8 cellular contexts compared by ENCODE assay signal in the genomic region with DNA sequence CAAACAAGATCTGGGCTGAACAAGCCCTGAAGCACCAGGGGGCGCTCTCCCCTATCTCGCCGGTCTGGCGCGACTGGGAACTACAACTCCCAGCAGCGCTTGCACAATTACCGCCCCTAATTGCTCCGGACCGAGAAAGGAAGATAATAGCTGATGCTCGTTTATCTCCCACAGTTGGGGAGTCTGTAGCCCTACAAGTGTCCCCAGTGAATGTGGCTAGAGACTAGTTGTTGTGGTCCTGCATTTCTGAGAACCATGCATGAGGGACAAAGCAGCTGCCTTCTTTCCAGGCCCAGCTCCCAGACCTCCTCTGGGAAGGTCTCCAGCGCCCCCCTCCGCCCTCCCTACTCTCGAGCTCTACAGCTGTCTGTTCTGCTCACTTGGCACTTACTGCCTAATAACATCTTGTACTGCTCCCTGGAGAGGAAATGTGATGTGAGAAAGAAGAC. TPM values are rescaled to one million over a fixed set of nuclear protein-coding genes. Genes with fewer than 3 reads are reported as not detected.
DNase-seq lines count a peak whose midpoint lies in the region; TF ChIP-seq lines count a peak whose summit lies in the region.

No MANE protein-coding gene starts in this region.

- peak overlapping the region; percentile 87 for H3K4me2 ChIP-seq in DOHH2 (ENCODE audit: low read length)

- TF ChIP-seq CTCF in DOHH2 (IDR thresholded peaks at IDR 0.05; ENCODE audit: low read depth, low read length, poor library complexity, severe bottlenecking) (peak; percentile 95), left ventricle myocardium inferior (IDR thresholded peaks at IDR 0.05; ENCODE audit: borderline replicate concordance) (peak; percentile 96), type B pancreatic cell (conservative IDR thresholded peaks at IDR 0.05) (peak; percentile 99)

- H3K27me3 Mint-ChIP-seq in type B pancreatic cell: peaks cover 52% of the 10 kb centered on the region

- H3K9ac ChIP-seq in adipocyte (ENCODE audit: low read length): peak overlapping the region; percentile 55

- no peaks in the 10 kb centered on the region for H3K79me2 ChIP-seq in DOHH2 (ENCODE audit: control insufficient read depth, low read length)

- DNase-seq in HEK293T (ENCODE audit: extremely low spot score) (peak; percentile 91), NCI-H146 treated with DMSO at 0.1 percent for 48 hours (lab: John Stamatoyannopoulos, UW; ENCODE audit: unreplicated experiment) (peak; percentile 78), T follicular helper cell (ENCODE audit: low read depth) (peak; percentile 84), adipocyte (ENCODE audit: low read depth) (peak; percentile 96), left ventricle myocardium inferior (peak; percentile 90), posterior cingulate gyrus (peak; percentile 84 to 98 (median 92)), type B pancreatic cell (ENCODE audit: extremely low spot score, unreplicated experiment) (peak; percentile 95)

- CTCF ChIA-PET in HEK293T (lab: Yijun Ruan, JAX): interaction anchor here (0.6 to 1.9 kb wide), 26 partner anchors 9 to 1425 kb away, joined by 3 to 33 read pairs (median 5); no protein-coding TSS in a partner anchor

- peaks cover 23% of the 10 kb centered on the region for H3K4me1 Mint-ChIP-seq in type B pancreatic cell (ENCODE audit: unreplicated experiment)

- peaks cover 10% of the 10 kb centered on the region for H3K27me3 ChIP-seq in DOHH2 (ENCODE audit: control insufficient read depth, low read length)
- peaks cover 41% of the 10 kb centered on the region for H3K27me3 ChIP-seq in adipocyte (replicated peaks; ENCODE audit: control insufficient read depth, insufficient read depth, low read length)
- H3K27me3 ChIP-seq in left ventricle myocardium inferior (ENCODE audit: low read depth): peaks cover 16% of the 10 kb centered on the region

- H3K4me3 Mint-ChIP-seq in type B pancreatic cell: peak overlapping the region; percentile 91

- H4K20me1 ChIP-seq in DOHH2 (ENCODE audit: control insufficient read depth, insufficient read depth, low read depth, low read length): no peaks in the 10 kb centered on the region

- H3K36me3 ChIP-seq in DOHH2 (ENCODE audit: control insufficient read depth, low read length): no peaks in the 10 kb centered on the region
- H3K36me3 ChIP-seq in adipocyte (ENCODE audit: control insufficient read depth, insufficient read depth, low read length, severe bottlenecking): no peaks in the 10 kb centered on the region
- no peaks in the 10 kb centered on the region for H3K36me3 ChIP-seq in left ventricle myocardium inferior

- intact Hi-C loops in left ventricle myocardium inferior (cut with micrococcal nuclease) (no loop called here), posterior cingulate gyrus (cut with DNase I) (loop anchor here (1.0 to 5.0 kb wide), 3 partner anchors 35 to 89 kb away; a partner anchor contains a TSS)

- H3K4me3 ChIP-seq in DOHH2 (ENCODE audit: low read length) (peak overlapping the region; percentile 82), adipocyte (ENCODE audit: low read length) (peak overlapping the region; percentile 69), left ventricle myocardium inferior (peak overlapping the region; percentile 65)

- H3K27ac ChIP-seq in DOHH2 (ENCODE audit: low read depth, low read length) (no peak overlapping the region), left ventricle myocardium inferior (replicated peaks) (peak overlapping the region; percentile 89)

- peaks cover 7% of the 10 kb centered on the region for H3K4me1 ChIP-seq in DOHH2 (ENCODE audit: control insufficient read depth, low read length)
- H3K4me1 ChIP-seq in adipocyte (ENCODE audit: control insufficient read depth, insufficient read depth, low read length): peaks cover 20% of the 10 kb centered on the region
- peaks cover 29% of the 10 kb centered on the region for H3K4me1 ChIP-seq in left ventricle myocardium inferior

- H3K9me3 Mint-ChIP-seq in type B pancreatic cell: no peaks in the 10 kb centered on the region

- H3F3A ChIP-seq in DOHH2 (ENCODE audit: control insufficient read depth, insufficient read depth): no peaks in the 10 kb centered on the region

- H3K9me3 ChIP-seq in DOHH2 (ENCODE audit: control insufficient read depth, insufficient read depth, low read length) (no peaks in the 10 kb centered on the region), adipocyte (ENCODE audit: control insufficient read depth, low read length) (no peaks in the 10 kb centered on the region), left ventricle myocardium inferior (replicated peaks) (no peaks in the 10 kb centered on the region)

- H3K9me2 ChIP-seq in DOHH2 (replicated peaks; ENCODE audit: control insufficient read depth, low read length): no peaks in the 10 kb centered on the region

- no peaks in the 10 kb centered on the region for H3K36me3 Mint-ChIP-seq in type B pancreatic cell

- POLR2A ChIA-PET in HEK293T (lab: Yijun Ruan, JAX): interaction anchor here (0.6 to 1.6 kb wide), 4 partner anchors 29 to 292 kb away, joined by 3 to 7 read pairs (median 4); a partner anchor contains a TSS

- peak overlapping the region; percentile 71 for H3K27ac Mint-ChIP-seq in type B pancreatic cell

TF ChIP-seq in HEK293T, 16 proteins besides CTCF, POLR2A, EP300 and RAD21:
- TF ChIP-seq ARNT (IDR thresholded peaks at IDR 0.05) (no peak), SP1 (IDR thresholded peaks at IDR 0.05) (no peak), HDGF (IDR thresholded peaks at IDR 0.05; ENCODE audit: borderline replicate concordance) (no peak), FOXK2 (IDR thresholded peaks at IDR 0.05) (no peak), SUZ12 (IDR thresholded peaks at IDR 0.05) (no peak), CTBP1 (IDR thresholded peaks at IDR 0.05; ENCODE audit: borderline replicate concordance) (no peak), BHLHE40 (IDR thresholded peaks at IDR 0.05; ENCODE audit: borderline replicate concordance) (no peak), LEF1 (IDR thresholded peaks at IDR 0.05; ENCODE audit: borderline replicate concordance) (no peak), ELF4 (IDR thresholded peaks at IDR 0.05) (no peak)

RNA-seq across cellular contexts. Expression of a gene that starts 34.4 kb away (rescaled TPM):
- 0.71 TPM for total RNA-seq in left ventricle myocardium inferior
- 12.7 and 22.1 TPM in 2 replicates for total RNA-seq in type B pancreatic cell (ENCODE audit: low replicate concordance)

RNA-seq across cellular contexts. Expression of a gene that starts 55.4 kb away (rescaled TPM):
- 21.1 TPM for total RNA-seq in left ventricle myocardium inferior
- 3.0 and 11.7 TPM in 2 replicates for total RNA-seq in type B pancreatic cell (ENCODE audit: low replicate concordance)
